In genomic region chr7:129433823-129434171, GRCh38 we compare ENCODE assay signal across 8 cellular contexts. TPM values are rescaled to one million over a fixed set of nuclear protein-coding genes. Genes with fewer than 3 reads are reported as not detected.
DNase-seq lines count a peak whose midpoint lies in the region; ATAC-seq and TF ChIP-seq lines count a peak whose summit lies in the region.

No MANE protein-coding gene starts in this region.

- peak overlapping the region; percentile 69 for H3K9ac ChIP-seq in adipocyte (ENCODE audit: low read length)
- peak overlapping the region; percentile 6 to 78 (median 63) for H3K9ac ChIP-seq in subcutaneous abdominal adipose tissue (ENCODE audit: low read length in 5 of 5)

- no peaks in the 10 kb centered on the region for H3K9me3 Mint-ChIP-seq in immature natural killer cell

- H3K4me1 ChIP-seq in adipocyte (ENCODE audit: control insufficient read depth, insufficient read depth, low read length) (peaks cover 11% of the 10 kb centered on the region), subcutaneous abdominal adipose tissue (ENCODE audit: control insufficient read depth in 5 of 5, insufficient read depth in 5 of 5, low read length in 5 of 5) (peaks cover 0 to 18% (median 17%) of the 10 kb centered on the region in 5 donors)

- DNase-seq in EH (ENCODE audit: low read depth) (peak; percentile 74), HL-60 (ENCODE audit: low read depth in 1 of 2, low spot score in 1 of 2) (no peak), adipocyte (ENCODE audit: low read depth) (no peak), immature natural killer cell (no peak), SKM-1 (lab: John Stamatoyannopoulos, UW; ENCODE audit: unreplicated experiment) (no peak), OCI-M2 (lab: John Stamatoyannopoulos, UW; ENCODE audit: unreplicated experiment) (no peak)

- H3K36me3 ChIP-seq in adipocyte (ENCODE audit: control insufficient read depth, insufficient read depth, low read length, severe bottlenecking) (no peaks in the 10 kb centered on the region), subcutaneous abdominal adipose tissue (ENCODE audit: control insufficient read depth in 5 of 5, insufficient read depth in 5 of 5, low read length in 5 of 5) (peaks cover 0 to 3% (median 0%) of the 10 kb centered on the region in 5 donors)

- H3K27ac Mint-ChIP-seq in immature natural killer cell = peak overlapping the region in 5 of 6 donors; percentile 51 to 84 (median 72)

- peak overlapping the region; percentile 91 to 95 (median 94) for H3K4me3 Mint-ChIP-seq in immature natural killer cell

- H3K27me3 ChIP-seq in HL-60 (ENCODE audit: insufficient read depth, poor library complexity, severe bottlenecking) = peaks cover 9% of the 10 kb centered on the region
- H3K27me3 ChIP-seq in adipocyte (replicated peaks; ENCODE audit: control insufficient read depth, insufficient read depth, low read length) = peaks cover 20% of the 10 kb centered on the region
- peaks cover 8 to 15% (median 11%) of the 10 kb centered on the region in 5 donors for H3K27me3 ChIP-seq in subcutaneous abdominal adipose tissue (ENCODE audit: control insufficient read depth in 5 of 5, insufficient read depth in 4 of 5, low read length in 5 of 5)

- no peaks in the 10 kb centered on the region for H3K9me3 ChIP-seq in adipocyte (ENCODE audit: control insufficient read depth, low read length)
- no peaks in the 10 kb centered on the region for H3K9me3 ChIP-seq in subcutaneous abdominal adipose tissue (ENCODE audit: control insufficient read depth in 5 of 5, low read length in 5 of 5)

- H3K27ac ChIP-seq in HL-60 (replicated peaks) = no peak overlapping the region
- H3K27ac ChIP-seq in subcutaneous abdominal adipose tissue (ENCODE audit: low read depth, low read length) = no peak overlapping the region

- peaks cover 2 to 10% (median 5%) of the 10 kb centered on the region in 3 donors for H3K27me3 Mint-ChIP-seq in immature natural killer cell (ENCODE audit: low read depth in 3 of 3)

- H3K4me3 ChIP-seq in HL-60 (replicated peaks; ENCODE audit: insufficient read depth, low read length) (peak overlapping the region; percentile 82), adipocyte (ENCODE audit: low read length) (peak overlapping the region; percentile 92), subcutaneous abdominal adipose tissue (ENCODE audit: low read depth in 1 of 5, low read length in 5 of 5) (peak overlapping the region; percentile 82 to 93 (median 90))

- peak; percentile 60 for ATAC-seq in GM21447 (IDR thresholded peaks at IDR 0.05; ENCODE audit: unreplicated experiment)

- peaks cover 19 to 24% of the 10 kb centered on the region in 2 donors for H3K4me1 Mint-ChIP-seq in immature natural killer cell

- no peak for TF ChIP-seq CTCF in HL-60 (IDR thresholded peaks at IDR 0.05; ENCODE audit: insufficient read depth, low read length)

- peaks cover 0 to 4% (median 0%) of the 10 kb centered on the region in 3 donors for H3K36me3 Mint-ChIP-seq in immature natural killer cell

RNA-seq across cellular contexts. Expression of gene STRIP2, which starts 0.4 kb away (rescaled TPM):
- under 1 TPM in 1 of 3 donors, not detected in 2; 0.25 TPM for polyA plus RNA-seq in immature natural killer cell
